9 cellular contexts compared by ENCODE assay signal in the genomic region with DNA sequence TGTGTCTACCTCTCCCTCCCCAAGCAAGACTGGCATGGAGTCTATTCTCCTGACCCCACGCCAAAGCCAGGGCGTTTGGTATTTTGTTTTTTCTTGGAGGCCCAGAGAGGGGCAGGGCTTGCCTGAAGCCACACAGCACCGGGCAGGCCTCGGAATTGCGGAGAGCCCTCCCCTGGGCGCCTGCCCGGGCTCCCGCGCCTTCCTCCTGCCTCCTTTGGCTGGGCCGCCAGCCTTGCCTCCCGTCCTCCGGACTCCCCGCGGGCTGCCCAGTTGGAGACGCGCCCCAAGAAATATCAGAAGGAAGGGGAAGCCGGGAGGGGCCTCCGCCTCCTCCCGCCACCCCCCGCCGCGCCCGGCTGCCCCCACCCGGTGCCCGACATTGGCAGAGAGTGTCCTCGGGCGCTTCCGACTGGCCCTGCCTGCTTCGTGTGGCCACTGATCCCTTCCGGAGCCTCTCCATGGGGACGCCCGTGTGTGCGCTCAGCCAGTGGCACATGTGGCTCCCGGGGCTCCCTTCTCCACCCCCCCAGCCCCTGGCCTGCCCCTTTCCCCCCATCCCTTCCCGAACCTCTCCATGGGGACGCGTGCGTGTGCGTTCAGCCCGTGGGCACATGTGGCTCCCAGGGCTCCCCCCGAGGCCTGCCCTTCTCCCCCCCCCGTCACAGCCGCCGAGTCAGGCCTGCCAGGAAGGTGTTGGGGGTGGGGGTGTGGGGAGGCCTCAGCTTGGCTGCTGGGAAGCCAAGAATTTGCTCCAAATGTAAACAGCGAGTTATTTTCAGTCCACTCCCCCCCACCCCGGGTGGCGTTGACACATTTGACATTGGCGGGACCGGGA. TPM values are rescaled to one million over a fixed set of nuclear protein-coding genes. Genes with fewer than 3 reads are reported as not detected.
A peak's percentile ranks its signal among the peaks of the same experiment; 100 is the strongest.
DNase-seq lines count a peak whose midpoint lies in the region; ATAC-seq and TF ChIP-seq lines count a peak whose summit lies in the region.
"Had no signal": no experiment of that assay in that cellular context is flagged by ENCODE, and none has a peak within 500 bp of the region (broad histone marks: within the 10 kb centered on the region; RNA-seq: fewer than 3 reads in every experiment).

No MANE protein-coding gene starts in this region.

- no peak overlapping the region for H4K8ac ChIP-seq in neuronal stem cell (ENCODE audit: low read depth, low read length)

- no CpG with 5 or more reads among the region's 49 CpGs for WGBS in neuronal stem cell (ENCODE audit: extremely low coverage in 2 of 2, insufficient read length in 2 of 2, insufficient replicate concordance in 1 of 2), 2 donors

- no peak for ATAC-seq in HG03439 (IDR thresholded peaks at IDR 0.05; ENCODE audit: unreplicated experiment)

- no peaks in the 10 kb centered on the region for H3K79me1 ChIP-seq in neuronal stem cell (ENCODE audit: low read depth, low read length)

- H3K9me3 ChIP-seq in neuronal stem cell (replicated peaks in 1 of 2; ENCODE audit: control insufficient read depth in 2 of 2, insufficient read depth in 1 of 2, low read depth in 1 of 2, low read length in 2 of 2): peaks cover 0 to 1% of the 10 kb centered on the region in 2 donors

- no peaks in the 10 kb centered on the region for H3K36me3 ChIP-seq in neuronal stem cell (replicated peaks in 1 of 2; ENCODE audit: control insufficient read depth in 2 of 2, insufficient read depth in 2 of 2, low read length in 2 of 2)

- H2BK15ac ChIP-seq in neuronal stem cell (ENCODE audit: low read length): peak overlapping the region; percentile 94

- H2BK12ac ChIP-seq in neuronal stem cell (ENCODE audit: low read length): no peak overlapping the region

- peak overlapping the region; percentile 5 for H2BK5ac ChIP-seq in neuronal stem cell (ENCODE audit: low read length)

- peak overlapping the region; percentile 23 for H3K4ac ChIP-seq in neuronal stem cell (ENCODE audit: low read length)

- H2AFZ ChIP-seq in neuronal stem cell (ENCODE audit: low read length): peak overlapping the region; percentile 87

- H3K14ac ChIP-seq in neuronal stem cell (ENCODE audit: low read length): no peak overlapping the region

- H4K91ac ChIP-seq in neuronal stem cell (ENCODE audit: low read depth, low read length, poor library complexity): no peak overlapping the region

- no peaks in the 10 kb centered on the region for H3K4me1 ChIP-seq in neuronal stem cell (ENCODE audit: control insufficient read depth in 2 of 2, insufficient read depth in 1 of 2, low read depth in 1 of 2, low read length in 2 of 2)

- H3K27me3 ChIP-seq in neuronal stem cell (ENCODE audit: control insufficient read depth in 3 of 3, insufficient read depth in 3 of 3, low read depth in 1 of 3, low read length in 3 of 3): no peaks in the 10 kb centered on the region

- peak; percentile 75 for DNase-seq in AG04449 (ENCODE audit: low read depth, low spot score)
- no peak for DNase-seq in RWPE1 (ENCODE audit: low spot score)
- peak; percentile 98 for DNase-seq in fibroblast of the aortic adventitia (ENCODE audit: low read depth)
- no peak for DNase-seq in neuronal stem cell (ENCODE audit: low spot score)
- DNase-seq in NOMO-1 treated with dmso at 0.1 percent for 144 hours (lab: John Stamatoyannopoulos, UW; ENCODE audit: unreplicated experiment): no peak
- DNase-seq in HPDE6-E6E7 (ENCODE audit: extremely low spot score): no peak
- no peak for DNase-seq in NCI-H2227 treated with DMSO at 0.1 percent for 48 hours (lab: John Stamatoyannopoulos, UW)
- DNase-seq: activated CD8-positive, alpha-beta memory T cell treated with anti-CD3 and anti-CD28 coated beads, Interleukin-2, amount 50 U/mL, for 4 hours had no signal

- H3K18ac ChIP-seq in neuronal stem cell (ENCODE audit: low read length): peak overlapping the region; percentile 57

- no peak overlapping the region for H3K9ac ChIP-seq in neuronal stem cell (ENCODE audit: low read depth, low read length, poor library complexity)

- peak overlapping the region; percentile 94 for H2AK5ac ChIP-seq in neuronal stem cell (ENCODE audit: low read depth, low read length)

- no peak overlapping the region for H3K4me2 ChIP-seq in neuronal stem cell (ENCODE audit: insufficient read depth, low read length, poor library complexity, severe bottlenecking)

- peak overlapping the region; percentile 87 for H3K27ac ChIP-seq in RWPE1
- no peak overlapping the region for H3K27ac ChIP-seq in neuronal stem cell (replicated peaks; ENCODE audit: low read length)

- no peak overlapping the region for H3K23ac ChIP-seq in neuronal stem cell (ENCODE audit: low read depth, low read length, poor library complexity)

- CTCF ChIA-PET in AG04449 (lab: Yijun Ruan, JAX) (interaction anchor here (0.6 kb wide), 1 partner anchor 48 kb away, joined by 3 read pairs; no protein-coding TSS in a partner anchor), RWPE1 (lab: Yijun Ruan, JAX) (no interaction called here)

- POLR2A ChIA-PET in AG04449 (lab: Yijun Ruan, JAX) (no interaction called here), RWPE1 (lab: Yijun Ruan, JAX; ENCODE audit: low non-redundant PET) (no interaction called here)

- H2BK120ac ChIP-seq in neuronal stem cell (ENCODE audit: low read depth, low read length): peak overlapping the region; percentile 81

- H3K4me3 ChIP-seq in AG04449 (ENCODE audit: low read depth, low read length) (peak overlapping the region; percentile 34), fibroblast of the aortic adventitia (ENCODE audit: low read depth, low read length) (peak overlapping the region; percentile 45), neuronal stem cell (ENCODE audit: low read length in 2 of 2) (no peak overlapping the region)

- TF ChIP-seq CTCF in AG04449 (IDR thresholded peaks at IDR 0.05; ENCODE audit: insufficient read depth, low read length, missing control alignments) (no peak), RWPE1 (conservative IDR thresholded peaks at IDR 0.05; ENCODE audit: low read depth) (no peak), fibroblast of the aortic adventitia (IDR thresholded peaks at IDR 0.05; ENCODE audit: insufficient read depth, low read length) (no peak)

RNA-seq across cellular contexts. Expression of gene NFIC, which starts 37.3 kb away (rescaled TPM):
- 79.5 and 83.2 TPM in 2 replicates for total RNA-seq in fibroblast of the aortic adventitia (ENCODE audit: low replicate concordance)
- polyA plus RNA-seq in neuronal stem cell (2013, experiment 1 of 2): 4.0 TPM
- 4.5 TPM for polyA plus RNA-seq in neuronal stem cell (2013, experiment 2 of 2)

Comparison
In these comparisons a context has a peak if more than half of its experiments do, and no peak if none do; other contexts are left out.
1. DNase-seq: peak in AG04449 (single experiment) and fibroblast of the aortic adventitia (single experiment); none in RWPE1 (single experiment), neuronal stem cell (single experiment), NOMO-1 treated with dmso at 0.1 percent for 144 hours (single experiment), HPDE6-E6E7 (single experiment) and NCI-H2227 treated with DMSO at 0.1 percent for 48 hours (single experiment).
2. H3K4me3 ChIP-seq: peak in AG04449 (single experiment) and fibroblast of the aortic adventitia (single experiment); none in neuronal stem cell (0 of 2).